20 cellular contexts compared by ENCODE assay signal in the genomic region with DNA sequence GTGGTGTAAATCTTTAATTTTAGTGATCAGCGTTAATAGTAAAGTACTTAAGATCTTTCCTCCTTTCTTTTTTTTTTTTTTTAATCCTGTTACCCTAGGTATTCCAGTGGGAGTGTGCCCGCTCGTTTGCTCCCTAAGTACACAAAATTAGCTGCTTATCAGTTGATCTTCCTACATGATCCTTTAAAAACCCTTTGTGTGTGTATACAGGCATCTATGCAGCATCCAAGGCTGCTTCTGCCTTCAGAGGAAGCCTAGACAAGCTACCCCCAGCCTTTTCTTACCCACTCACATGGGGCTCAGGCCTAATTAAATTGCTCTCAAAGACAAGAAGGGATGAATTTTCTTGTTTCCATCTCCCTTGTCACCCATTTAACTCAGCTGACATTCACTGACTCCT.
DNase-seq lines count a peak whose midpoint lies in the region; ATAC-seq, FAIRE-seq and TF ChIP-seq lines count a peak whose summit lies in the region.
"Had no signal": no experiment of that assay in that cellular context is flagged by ENCODE, and none has a peak within 500 bp of the region (broad histone marks: within the 10 kb centered on the region; RNA-seq: fewer than 3 reads in every experiment).

No MANE protein-coding gene starts in this region.

- peak; percentile 88 for FAIRE-seq in D721Med (lab: Jason Lieb, UNC)
- FAIRE-seq: RCC 7860 had no signal

- peak overlapping the region in 2 of 5 experiments; percentile 3 to 5 for H3K4me3 Mint-ChIP-seq in brain
- no peak overlapping the region for H3K4me3 Mint-ChIP-seq in neural progenitor cell
- no peak overlapping the region for H3K4me3 Mint-ChIP-seq in naive thymus-derived CD4-positive, alpha-beta T cell
- H3K4me3 Mint-ChIP-seq: CD8-positive, alpha-beta T cell; HFFc6 had no signal

- no peak overlapping the region for H3K27ac ChIP-seq in neural progenitor cell
- no peak overlapping the region for H3K27ac ChIP-seq in naive thymus-derived CD4-positive, alpha-beta T cell (ENCODE audit: low read depth, low read length)
- H3K27ac ChIP-seq: BLaER1 treated with 17β-estradiol and CSF1 and Interleukin-3, amounts not matched to agents 10 nM and 100 nM had no signal

- H3K36me3 ChIP-seq in neural progenitor cell = no peaks in the 10 kb centered on the region
- no peaks in the 10 kb centered on the region for H3K36me3 ChIP-seq in naive thymus-derived CD4-positive, alpha-beta T cell (ENCODE audit: control insufficient read depth in 2 of 3, insufficient read depth in 3 of 3, low read length in 3 of 3)
- H3K36me3 ChIP-seq: BLaER1 treated with 17β-estradiol and CSF1 and Interleukin-3, amounts not matched to agents 10 nM and 100 nM had no signal

- no peaks in the 10 kb centered on the region for H3K27me3 ChIP-seq in neural progenitor cell
- H3K27me3 ChIP-seq in naive thymus-derived CD4-positive, alpha-beta T cell (ENCODE audit: control insufficient read depth in 2 of 2, insufficient read depth in 2 of 2, low read length in 2 of 2) = no peaks in the 10 kb centered on the region
- H3K27me3 ChIP-seq: BLaER1 treated with 17β-estradiol and CSF1 and Interleukin-3, amounts not matched to agents 10 nM and 100 nM had no signal

- POLR2A ChIA-PET in naive thymus-derived CD4-positive, alpha-beta T cell (lab: Charles Lee) = no interaction called here

- peaks cover 17% of the 10 kb centered on the region for H3F3A ChIP-seq in neural progenitor cell (ENCODE audit: low read depth)

- H3K9me3 ChIP-seq in neural progenitor cell (ENCODE audit: low read depth) = no peaks in the 10 kb centered on the region
- no peaks in the 10 kb centered on the region for H3K9me3 ChIP-seq in naive thymus-derived CD4-positive, alpha-beta T cell (ENCODE audit: control insufficient read depth in 2 of 3, low read length in 3 of 3)
- H3K9me3 ChIP-seq: BLaER1 treated with 17β-estradiol and CSF1 and Interleukin-3, amounts not matched to agents 10 nM and 100 nM had no signal

- intact Hi-C loops in naive thymus-derived CD4-positive, alpha-beta T cell (cut with micrococcal nuclease) = no loop called here

- peaks cover 0 to 1% (median 0%) of the 10 kb centered on the region in 5 experiments for H3K9me3 Mint-ChIP-seq in brain
- H3K9me3 Mint-ChIP-seq in neural progenitor cell = no peaks in the 10 kb centered on the region
- peaks cover 0 to 15% (median 1%) of the 10 kb centered on the region in 11 donors for H3K9me3 Mint-ChIP-seq in naive thymus-derived CD4-positive, alpha-beta T cell

- no peak overlapping the region for H3K9ac ChIP-seq in neural progenitor cell
- H3K9ac ChIP-seq: BLaER1 treated with 17β-estradiol and CSF1 and Interleukin-3, amounts not matched to agents 10 nM and 100 nM had no signal

- H3K36me3 Mint-ChIP-seq in brain (no peaks in the 10 kb centered on the region), neural progenitor cell (no peaks in the 10 kb centered on the region)
- H3K36me3 Mint-ChIP-seq in naive thymus-derived CD4-positive, alpha-beta T cell = no peaks in the 10 kb centered on the region
- H3K36me3 Mint-ChIP-seq: CD8-positive, alpha-beta T cell had no signal

- no peak for DNase-seq in D721Med (ENCODE audit: insufficient read length, low spot score)
- peak; percentile 90 for DNase-seq in NCI-H146 (lab: John Stamatoyannopoulos, UW)
- peak; percentile 36 for DNase-seq in neural progenitor cell (ENCODE audit: low spot score)
- no peak for DNase-seq in naive thymus-derived CD4-positive, alpha-beta T cell
- no peak for DNase-seq in NCI-H187 treated with DMSO at 0.1 percent for 48 hours (lab: John Stamatoyannopoulos, UW)
- no peak for DNase-seq in NCI-H1105 treated with DMSO at 0.1 percent for 48 hours (lab: John Stamatoyannopoulos, UW)
- DNase-seq: Calu3; CD8-positive, alpha-beta T cell; DMS79 treated with DMSO at 0.1 percent for 48 hours; HFFc6; KG1; NCI-H1417 treated with DMSO at 0.1 percent for 48 hours; NCI-H2029 treated with DMSO at 0.1 percent for 48 hours; NCI-H510A treated with DMSO at 0.1 percent for 48 hours; NK-92 treated with Interleukin-12 subunit alpha and Interleukin-12 subunit beta, amount 100 ng/mL, for 24 hours had no signal

- peaks cover 24% of the 10 kb centered on the region for H3K4me1 Mint-ChIP-seq in brain
- H3K4me1 Mint-ChIP-seq in neural progenitor cell = peaks cover 22% of the 10 kb centered on the region
- H3K4me1 Mint-ChIP-seq in naive thymus-derived CD4-positive, alpha-beta T cell = no peaks in the 10 kb centered on the region

- no peak overlapping the region for H2AFZ ChIP-seq in neural progenitor cell (replicated peaks)

- ATAC-seq in naive thymus-derived CD4-positive, alpha-beta T cell = no peak
- no peak for ATAC-seq in HG02970 (IDR thresholded peaks at IDR 0.05; ENCODE audit: low FRiP score, unreplicated experiment)
- ATAC-seq: CD8-positive, alpha-beta T cell; Right ventricle myocardium inferior had no signal

- H3K4me1 ChIP-seq in neural progenitor cell = peaks cover 24% of the 10 kb centered on the region
- H3K4me1 ChIP-seq in naive thymus-derived CD4-positive, alpha-beta T cell (ENCODE audit: control insufficient read depth in 2 of 2, insufficient read depth in 2 of 2, low read length in 2 of 2) = no peaks in the 10 kb centered on the region
- H3K4me1 ChIP-seq: BLaER1 treated with 17β-estradiol and CSF1 and Interleukin-3, amounts not matched to agents 10 nM and 100 nM had no signal

- CTCF ChIA-PET in naive thymus-derived CD4-positive, alpha-beta T cell (lab: Charles Lee) = no interaction called here

- no peaks in the 10 kb centered on the region for H3K79me2 ChIP-seq in neural progenitor cell (ENCODE audit: low read depth)

- H4K20me1 ChIP-seq in neural progenitor cell (ENCODE audit: low read depth) = no peaks in the 10 kb centered on the region
- H4K20me1 ChIP-seq: BLaER1 treated with 17β-estradiol and CSF1 and Interleukin-3, amounts not matched to agents 10 nM and 100 nM had no signal

- TF ChIP-seq CTCF in D721Med (IDR thresholded peaks at IDR 0.05; ENCODE audit: insufficient read depth, missing control alignments) = no peak
- TF ChIP-seq CTCF in brain (conservative IDR thresholded peaks at IDR 0.05) = no peak
- TF ChIP-seq CTCF in neural progenitor cell (IDR thresholded peaks at IDR 0.05) = no peak

- H3K27ac Mint-ChIP-seq in brain = peak overlapping the region in 3 of 5 experiments; percentile 51 to 77 (median 54)
- H3K27ac Mint-ChIP-seq in neural progenitor cell = peak overlapping the region; percentile 26
- no peak overlapping the region for H3K27ac Mint-ChIP-seq in naive thymus-derived CD4-positive, alpha-beta T cell
- H3K27ac Mint-ChIP-seq: CD8-positive, alpha-beta T cell; HFFc6 had no signal

- H3K27me3 Mint-ChIP-seq in brain (no peaks in the 10 kb centered on the region), neural progenitor cell (ENCODE audit: insufficient read depth, low read depth) (no peaks in the 10 kb centered on the region)
- H3K27me3 Mint-ChIP-seq in naive thymus-derived CD4-positive, alpha-beta T cell = no peaks in the 10 kb centered on the region

- no peak overlapping the region for H3K4me3 ChIP-seq in neural progenitor cell
- H3K4me3 ChIP-seq in naive thymus-derived CD4-positive, alpha-beta T cell (ENCODE audit: low read length) = no peak overlapping the region
- H3K4me3 ChIP-seq: BLaER1 treated with 17β-estradiol and CSF1 and Interleukin-3, amounts not matched to agents 10 nM and 100 nM had no signal

- H3K4me2 ChIP-seq in neural progenitor cell = peak overlapping the region; percentile 45
- H3K4me2 ChIP-seq: BLaER1 treated with 17β-estradiol and CSF1 and Interleukin-3, amounts not matched to agents 10 nM and 100 nM had no signal

Comparison
In these comparisons a context has a peak if more than half of its experiments do, and no peak if none do; other contexts are left out.
1. DNase-seq: peak in NCI-H146 (single experiment) and neural progenitor cell (single experiment); none in D721Med (single experiment), naive thymus-derived CD4-positive, alpha-beta T cell (0 of 9), NCI-H187 treated with DMSO at 0.1 percent for 48 hours (single experiment) and NCI-H1105 treated with DMSO at 0.1 percent for 48 hours (single experiment).
2. H3K27ac Mint-ChIP-seq: peak in brain (3 of 5) and neural progenitor cell (single experiment); none in naive thymus-derived CD4-positive, alpha-beta T cell (0 of 9).